In genomic region chr1:211735208-211736170, GRCh38 we compare ENCODE assay signal across 8 cellular contexts.
A peak's percentile ranks its signal among the peaks of the same experiment; 100 is the strongest.
DNase-seq lines count a peak whose midpoint lies in the region; ATAC-seq and TF ChIP-seq lines count a peak whose summit lies in the region.

No MANE protein-coding gene starts in this region.

- no peaks in the 10 kb centered on the region for H3K9me3 ChIP-seq in endocrine pancreas (ENCODE audit: control insufficient read depth, low read length)
- no peaks in the 10 kb centered on the region for H3K9me3 ChIP-seq in stomach

- ATAC-seq in GM19035 (IDR thresholded peaks at IDR 0.05; ENCODE audit: unreplicated experiment) (no peak), GM19023 (IDR thresholded peaks at IDR 0.05; ENCODE audit: unreplicated experiment) (no peak), GM21526 (IDR thresholded peaks at IDR 0.05; ENCODE audit: low FRiP score, unreplicated experiment) (no peak)

- TF ChIP-seq CTCF in stomach (IDR thresholded peaks at IDR 0.05), result no peak

- intact Hi-C loops in stomach (cut with DNase I; ENCODE audit: low total_unique reads), result no loop called here

- no peak overlapping the region for H3K9ac ChIP-seq in endocrine pancreas (ENCODE audit: control insufficient read depth, insufficient read depth, low read length)

- TF ChIP-seq POLR2A in stomach (IDR thresholded peaks at IDR 0.05), result no peak

- H3K27me3 ChIP-seq in endocrine pancreas (ENCODE audit: control insufficient read depth, insufficient read depth, low read length) (no peaks in the 10 kb centered on the region), stomach (no peaks in the 10 kb centered on the region)

- DNase-seq in DMS53 (lab: John Stamatoyannopoulos, UW) (peak; percentile 94), NCI-H2227 treated with DMSO at 0.1 percent for 48 hours (lab: John Stamatoyannopoulos, UW) (peak; percentile 37), occipital lobe (lab: John Stamatoyannopoulos, UW) (peak; percentile 64), stomach (no peak)

- H3K36me3 ChIP-seq in endocrine pancreas (ENCODE audit: control insufficient read depth, insufficient read depth, low read length), result no peaks in the 10 kb centered on the region
- no peaks in the 10 kb centered on the region for H3K36me3 ChIP-seq in stomach

- TF ChIP-seq EP300 in stomach (IDR thresholded peaks at IDR 0.05), result no peak

- WGBS in stomach, 5 donors, result 62 to 77% (median 71%) methylated on average over 22 of the region's 22 CpGs

- H3K27ac ChIP-seq in stomach, result peak overlapping the region in 2 of 5 donors; percentile 47 to 60

- H3K4me3 ChIP-seq in endocrine pancreas (ENCODE audit: control insufficient read depth, insufficient read depth, low read length), result peak overlapping the region; percentile 32
- no peak overlapping the region for H3K4me3 ChIP-seq in stomach

- no peaks in the 10 kb centered on the region for H3K4me1 ChIP-seq in endocrine pancreas (ENCODE audit: control insufficient read depth, insufficient read depth, low read length)
- H3K4me1 ChIP-seq in stomach, result peaks cover 0 to 32% (median 5%) of the 10 kb centered on the region in 4 donors
